In the genomic region with DNA sequence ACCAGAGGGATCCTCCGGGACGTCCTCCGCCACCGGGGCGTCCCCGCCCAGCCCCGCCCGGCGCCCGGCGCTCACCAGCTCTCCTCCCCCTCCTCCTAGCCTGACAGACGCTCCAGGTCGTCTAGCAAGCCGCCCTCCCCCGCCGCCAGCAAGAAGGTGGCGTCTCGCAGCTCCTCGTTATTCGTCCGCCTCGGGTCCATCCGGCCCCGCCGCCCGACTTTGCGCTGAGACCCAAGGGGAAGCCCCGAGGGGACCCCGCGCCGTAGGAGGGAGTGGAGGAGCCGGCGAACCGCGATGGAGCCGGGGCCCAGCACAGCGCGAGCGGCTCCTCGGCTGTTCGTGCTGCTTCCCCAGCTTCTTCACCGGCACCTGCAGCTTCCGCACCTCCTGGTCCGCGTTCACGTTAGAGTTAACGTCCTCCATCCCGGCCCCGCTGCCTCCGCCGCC, we compare ENCODE assay signal across 8 cellular contexts. TPM values are rescaled to one million over a fixed set of nuclear protein-coding genes. Genes with fewer than 3 reads are reported as not detected.
DNase-seq lines count a peak whose midpoint lies in the region; ATAC-seq and TF ChIP-seq lines count a peak whose summit lies in the region.

No MANE protein-coding gene starts in this region.

- H3K4me1 Mint-ChIP-seq in T-helper 2 cell treated with Interferon-gamma antibody and Interleukin-4, amounts not matched to agents 5 μg/mL and 100 μg/mL, for 36 hours (ENCODE audit: low read depth) = peaks cover 12% of the 10 kb centered on the region

- peaks cover 45% of the 10 kb centered on the region for H3K36me3 Mint-ChIP-seq in T-helper 2 cell treated with Interferon-gamma antibody and Interleukin-4, amounts not matched to agents 5 μg/mL and 100 μg/mL, for 36 hours (ENCODE audit: low read depth)

- peaks cover 32 to 38% of the 10 kb centered on the region in 2 donors for H3K9me3 ChIP-seq in ascending aorta

- peak overlapping the region; percentile 95 for H3K27ac Mint-ChIP-seq in T-helper 2 cell treated with Interferon-gamma antibody and Interleukin-4, amounts not matched to agents 5 μg/mL and 100 μg/mL, for 36 hours

- DNase-seq in EL (peak; percentile 56), ascending aorta (ENCODE audit: low spot score in 2 of 2) (peak in 1 of 2 donors; percentile 77), hippocampal formation (lab: John Stamatoyannopoulos, UW) (peak; percentile 12 to 57), skeletal muscle cell (ENCODE audit: low read depth) (no peak), pons (ENCODE audit: low spot score) (no peak)
- DNase-seq in Jurkat, Clone E6-1 (ENCODE audit: low read depth, low spot score) = no peak
- DNase-seq in T-helper 2 cell treated with Interferon-gamma antibody and Interleukin-4, amounts not matched to agents 5 μg/mL and 100 μg/mL, for 36 hours (ENCODE audit: low spot score) = peak; percentile 76

- peak; percentile 45 for ATAC-seq in GM21717 (IDR thresholded peaks at IDR 0.05; ENCODE audit: unreplicated experiment)

- peak overlapping the region; percentile 95 to 96 for H3K27ac ChIP-seq in ascending aorta

- TF ChIP-seq CTCF in ascending aorta (IDR thresholded peaks at IDR 0.05) = no peak

- peak overlapping the region; percentile 87 for H3K4me3 ChIP-seq in Jurkat, Clone E6-1 (ENCODE audit: low read length)
- peak overlapping the region; percentile 79 to 86 for H3K4me3 ChIP-seq in ascending aorta
- peak overlapping the region; percentile 89 for H3K4me3 ChIP-seq in skeletal muscle cell (ENCODE audit: low read depth, low read length)

- H3K36me3 ChIP-seq in ascending aorta = peaks cover 6 to 23% of the 10 kb centered on the region in 2 donors

- H3K4me3 Mint-ChIP-seq in T-helper 2 cell treated with Interferon-gamma antibody and Interleukin-4, amounts not matched to agents 5 μg/mL and 100 μg/mL, for 36 hours = peak overlapping the region; percentile 95

- intact Hi-C loops in ascending aorta (cut with DNase I) = loop anchor here (1.0 to 10.0 kb wide), 4 partner anchors 27 to 1062 kb away; a partner anchor contains a TSS

- H3K27me3 ChIP-seq in ascending aorta = no peaks in the 10 kb centered on the region

- H3K9me3 Mint-ChIP-seq in T-helper 2 cell treated with Interferon-gamma antibody and Interleukin-4, amounts not matched to agents 5 μg/mL and 100 μg/mL, for 36 hours = peaks cover 26% of the 10 kb centered on the region

- peaks cover 5 to 6% of the 10 kb centered on the region in 2 donors for H3K4me1 ChIP-seq in ascending aorta

- H3K27me3 Mint-ChIP-seq in T-helper 2 cell treated with Interferon-gamma antibody and Interleukin-4, amounts not matched to agents 5 μg/mL and 100 μg/mL, for 36 hours (ENCODE audit: low read depth) = no peaks in the 10 kb centered on the region

RNA-seq across cellular contexts. Expression of a gene that starts 26.3 kb away (rescaled TPM):
- 51.0 TPM for polyA plus RNA-seq in Jurkat, Clone E6-1 (2012; ENCODE audit: insufficient read depth, insufficient read length)
- total RNA-seq in ascending aorta = 0.75 TPM

RNA-seq across cellular contexts. Expression of a gene that starts 47.9 kb away (rescaled TPM):
- polyA plus RNA-seq in Jurkat, Clone E6-1 (2012; ENCODE audit: insufficient read depth, insufficient read length) = not detected
- not detected for total RNA-seq in ascending aorta

Comparison
In these comparisons a context has a peak if more than half of its experiments do, and no peak if none do; other contexts are left out.
1. DNase-seq: peak in EL (single experiment), T-helper 2 cell treated with Interferon-gamma antibody and Interleukin-4, amounts not matched to agents 5 μg/mL and 100 μg/mL, for 36 hours (single experiment) and hippocampal formation (2 of 2); none in Jurkat, Clone E6-1 (single experiment), skeletal muscle cell (single experiment) and pons (single experiment).
2. Peak in every context shown above with its lines, with median percentiles within 50 percentile points of each other: H3K4me3 ChIP-seq.